In the genomic region with DNA sequence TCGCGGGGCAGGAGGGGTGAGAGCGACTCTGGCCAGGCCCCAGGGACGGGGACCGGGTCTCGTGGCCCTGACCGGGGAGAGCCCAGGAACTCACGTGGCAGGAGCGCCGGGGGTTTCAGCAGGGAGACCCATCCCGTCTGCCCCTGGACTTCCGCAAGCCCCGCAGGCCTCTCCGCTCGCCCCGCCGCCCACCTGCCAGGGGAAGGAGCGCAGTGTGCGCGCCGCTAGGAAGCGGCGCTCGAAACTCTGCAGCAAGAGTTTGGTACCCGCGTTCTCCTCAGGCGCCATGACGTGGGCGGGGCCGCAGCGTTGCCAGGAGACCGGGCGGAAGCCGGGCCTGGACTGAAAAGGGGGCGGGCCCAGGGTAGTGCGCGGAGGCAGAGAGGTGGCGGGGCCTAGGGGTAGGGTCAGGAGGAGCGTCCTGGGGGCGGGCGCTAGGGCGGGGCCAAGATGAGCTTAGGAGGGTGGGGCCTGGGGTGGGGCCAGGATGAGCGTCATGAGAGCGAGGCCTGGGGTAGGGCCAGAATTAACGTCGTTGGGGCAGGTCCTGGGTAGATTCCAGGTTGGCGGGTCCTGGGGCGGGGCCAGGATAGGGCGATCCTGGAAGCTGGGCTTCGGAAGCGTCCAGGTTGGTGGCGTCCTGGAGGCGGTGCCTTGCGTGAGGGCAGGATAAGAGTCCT, we compare ENCODE assay signal across 8 cellular contexts.
DNase-seq lines count a peak whose midpoint lies in the region; ATAC-seq and TF ChIP-seq lines count a peak whose summit lies in the region.

No MANE protein-coding gene starts in this region.

- TF ChIP-seq CTCF in GM20000 (IDR thresholded peaks at IDR 0.05; ENCODE audit: extremely low read depth, missing control alignments): no peak

- H3K9me3 ChIP-seq in effector memory CD4-positive, alpha-beta T cell (ENCODE audit: control insufficient read depth, low read length): no peaks in the 10 kb centered on the region

- no peaks in the 10 kb centered on the region for H3K9me3 Mint-ChIP-seq in memory B cell

- peak; percentile 87 for DNase-seq in CMK (ENCODE audit: low read depth)
- DNase-seq in GM20000 (ENCODE audit: low spot score): peak; percentile 91
- peak; percentile 88 for DNase-seq in HS-5 (ENCODE audit: low read depth)
- DNase-seq in NK-92 (lab: John Stamatoyannopoulos, UW; ENCODE audit: unreplicated experiment): peak; percentile 88
- DNase-seq in activated CD8-positive, alpha-beta memory T cell treated with anti-CD3 and anti-CD28 coated beads for 4 hours (ENCODE audit: low read depth in 2 of 2): peak; percentile 99
- peak; percentile 98 to 99 (median 99) for DNase-seq in effector memory CD4-positive, alpha-beta T cell
- DNase-seq in memory B cell (ENCODE audit: low spot score in 2 of 2): peak; percentile 97
- DNase-seq in stimulated activated CD8-positive, alpha-beta memory T cell treated with anti-CD3 and anti-CD28 coated beads, Interleukin-12 subunit alpha, Interleukin-12 subunit beta, amount 100 ng/mL, for 1 hour (ENCODE audit: low read depth): peak; percentile 98

- no peaks in the 10 kb centered on the region for H3K27me3 Mint-ChIP-seq in memory B cell

- peak overlapping the region; percentile 78 for H3K4me3 ChIP-seq in effector memory CD4-positive, alpha-beta T cell (ENCODE audit: insufficient read depth, low read depth, low read length, poor library complexity, severe bottlenecking)

- H3K4me3 Mint-ChIP-seq in memory B cell: peak overlapping the region; percentile 99

- peak; percentile 99 for ATAC-seq in memory B cell (ENCODE audit: low read depth)

- H3K27ac Mint-ChIP-seq in memory B cell: peak overlapping the region; percentile 99

- H3K4me1 Mint-ChIP-seq in memory B cell: peaks cover 9% of the 10 kb centered on the region

- no peaks in the 10 kb centered on the region for H3K27me3 ChIP-seq in effector memory CD4-positive, alpha-beta T cell (replicated peaks; ENCODE audit: control insufficient read depth, insufficient read depth, low read length, poor library complexity, severe bottlenecking)

- no peaks in the 10 kb centered on the region for H3K36me3 Mint-ChIP-seq in memory B cell

- H3K4me1 ChIP-seq in effector memory CD4-positive, alpha-beta T cell (ENCODE audit: control insufficient read depth, insufficient read depth, low read length, poor library complexity, severe bottlenecking): peaks cover 5% of the 10 kb centered on the region

- H3K36me3 ChIP-seq in effector memory CD4-positive, alpha-beta T cell (ENCODE audit: control insufficient read depth, insufficient read depth, low read length): no peaks in the 10 kb centered on the region

- peak overlapping the region; percentile 83 for H3K27ac ChIP-seq in effector memory CD4-positive, alpha-beta T cell (ENCODE audit: insufficient read depth, low read length, poor library complexity, severe bottlenecking)

Comparison
In these comparisons a context has a peak if more than half of its experiments do, and no peak if none do; other contexts are left out.
1. Peak in every context shown above with its lines: DNase-seq, ATAC-seq, H3K4me3 ChIP-seq and H3K27ac ChIP-seq.